Comparison of ENCODE assay signal across 22 cellular contexts in genomic region chr3:10764314-10765051, GRCh38. TPM values are rescaled to one million over a fixed set of nuclear protein-coding genes. Genes with fewer than 3 reads are reported as not detected.
DNase-seq lines count a peak whose midpoint lies in the region; ATAC-seq lines count a peak whose summit lies in the region.
"Had no signal": no experiment of that assay in that cellular context is flagged by ENCODE, and none has a peak within 500 bp of the region (broad histone marks: within the 10 kb centered on the region; RNA-seq: fewer than 3 reads in every experiment).

No MANE protein-coding gene starts in this region.

- no peak overlapping the region for H3K27ac ChIP-seq in neuronal stem cell (replicated peaks; ENCODE audit: low read length)
- H3K27ac ChIP-seq: epithelial cell of prostate, upper lobe of left lung had no signal

- no peaks in the 10 kb centered on the region for H3K79me1 ChIP-seq in neuronal stem cell (ENCODE audit: low read depth, low read length)

- DNase-seq in activated CD8-positive, alpha-beta memory T cell treated with anti-CD3 and anti-CD28 coated beads, Interleukin-2, amount 50 U/mL, for 48 hours: peak; percentile 17
- DNase-seq in activated CD8-positive, alpha-beta memory T cell treated with anti-CD3 and anti-CD28 coated beads, Interleukin-2, amount 50 U/mL, for 4 hours: no peak
- peak; percentile 41 to 86 (median 71) for DNase-seq in head of caudate nucleus
- DNase-seq in neuronal stem cell (ENCODE audit: low spot score): peak; percentile 30
- no peak for DNase-seq in OCI-M1 (lab: John Stamatoyannopoulos, UW)
- no peak for DNase-seq in NAMALWA (ENCODE audit: low spot score)
- DNase-seq: activated CD4-positive, alpha-beta T cell treated with anti-CD3 and anti-CD28 coated beads for 1 hour; Calu3; cortex of kidney; foreskin fibroblast; left cardiac atrium; mesendoderm; NCI-H187; Right ventricle myocardium superior; stimulated activated CD4-positive, alpha-beta T cell treated with anti-CD3 and anti-CD28 coated beads, Interleukin-2, amount 100 ng/mL, for 48 hours had no signal

- H3K4me1 ChIP-seq in neuronal stem cell (ENCODE audit: control insufficient read depth in 2 of 2, insufficient read depth in 1 of 2, low read depth in 1 of 2, low read length in 2 of 2): peaks cover 3 to 13% of the 10 kb centered on the region in 2 donors
- H3K4me1 ChIP-seq: upper lobe of left lung had no signal

- no peaks in the 10 kb centered on the region for H3K36me3 ChIP-seq in neuronal stem cell (replicated peaks in 1 of 2; ENCODE audit: control insufficient read depth in 2 of 2, insufficient read depth in 2 of 2, low read length in 2 of 2)
- H3K36me3 ChIP-seq: upper lobe of left lung had no signal

- peak overlapping the region; percentile 41 for H2BK15ac ChIP-seq in neuronal stem cell (ENCODE audit: low read length)

- H2BK12ac ChIP-seq in neuronal stem cell (ENCODE audit: low read length): peak overlapping the region; percentile 23

- H4K91ac ChIP-seq in neuronal stem cell (ENCODE audit: low read depth, low read length, poor library complexity): no peak overlapping the region

- H2AFZ ChIP-seq in neuronal stem cell (ENCODE audit: low read length): peak overlapping the region; percentile 92

- intact Hi-C loops in head of caudate nucleus (cut with DNase I): no loop called here

- H3K9ac ChIP-seq in neuronal stem cell (ENCODE audit: low read depth, low read length, poor library complexity): peak overlapping the region; percentile 35

- H3K18ac ChIP-seq in neuronal stem cell (ENCODE audit: low read length): peak overlapping the region; percentile 50

- H3K9me3 ChIP-seq in neuronal stem cell (replicated peaks in 1 of 2; ENCODE audit: control insufficient read depth in 2 of 2, insufficient read depth in 1 of 2, low read depth in 1 of 2, low read length in 2 of 2): no peaks in the 10 kb centered on the region
- H3K9me3 ChIP-seq: upper lobe of left lung had no signal

- no peak overlapping the region for H3K4me3 ChIP-seq in neuronal stem cell (ENCODE audit: low read length in 2 of 2)
- H3K4me3 ChIP-seq: smooth muscle cell, upper lobe of left lung had no signal

- H2BK5ac ChIP-seq in neuronal stem cell (ENCODE audit: low read length): no peak overlapping the region

- no peak for ATAC-seq in GM19035 (IDR thresholded peaks at IDR 0.05; ENCODE audit: unreplicated experiment)
- no peak for ATAC-seq in HG03469 (IDR thresholded peaks at IDR 0.05; ENCODE audit: unreplicated experiment)
- ATAC-seq: left cardiac atrium; natural killer cell treated with Interleukin-12 subunit alpha and Interleukin-12 subunit beta and Interleukin-15 and Interleukin-18, amount 100 ng/mL, for 72 hours had no signal

- no peak overlapping the region for H2BK120ac ChIP-seq in neuronal stem cell (ENCODE audit: low read depth, low read length)

- H3K27me3 ChIP-seq in neuronal stem cell (ENCODE audit: control insufficient read depth in 3 of 3, insufficient read depth in 3 of 3, low read depth in 1 of 3, low read length in 3 of 3): no peaks in the 10 kb centered on the region
- H3K27me3 ChIP-seq: upper lobe of left lung had no signal

- no peak overlapping the region for H3K4ac ChIP-seq in neuronal stem cell (ENCODE audit: low read length)

- peak overlapping the region; percentile 21 for H2AK5ac ChIP-seq in neuronal stem cell (ENCODE audit: low read depth, low read length)

- H3K23ac ChIP-seq in neuronal stem cell (ENCODE audit: low read depth, low read length, poor library complexity): no peak overlapping the region

- no CpG with 5 or more reads among the region's 28 CpGs for WGBS in neuronal stem cell (ENCODE audit: extremely low coverage in 2 of 2, insufficient read length in 2 of 2, insufficient replicate concordance in 1 of 2), 2 donors

- peak overlapping the region; percentile 40 for H3K4me2 ChIP-seq in neuronal stem cell (ENCODE audit: insufficient read depth, low read length, poor library complexity, severe bottlenecking)
- H3K4me2 ChIP-seq: smooth muscle cell had no signal

- no peak overlapping the region for H3K14ac ChIP-seq in neuronal stem cell (ENCODE audit: low read length)

- no peak overlapping the region for H4K8ac ChIP-seq in neuronal stem cell (ENCODE audit: low read depth, low read length)

RNA-seq across cellular contexts. Expression of gene SLC6A11, which starts 51.5 kb away (rescaled TPM):
- 0.47 TPM for polyA plus RNA-seq in neuronal stem cell (2013, experiment 1 of 2)
- 0.43 TPM for polyA plus RNA-seq in neuronal stem cell (2013, experiment 2 of 2)
- polyA plus RNA-seq: BJ, smooth muscle cell had no signal

Comparison
In these comparisons a context has a peak if more than half of its experiments do, and no peak if none do; other contexts are left out.
1. DNase-seq: peak in activated CD8-positive, alpha-beta memory T cell treated with anti-CD3 and anti-CD28 coated beads, Interleukin-2, amount 50 U/mL, for 48 hours (single experiment), head of caudate nucleus (42 of 42) and neuronal stem cell (single experiment); none in activated CD8-positive, alpha-beta memory T cell treated with anti-CD3 and anti-CD28 coated beads, Interleukin-2, amount 50 U/mL, for 4 hours (single experiment), OCI-M1 (single experiment) and NAMALWA (single experiment).